Comparison of ENCODE assay signal across 22 cellular contexts in genomic region chr4:110787109-110787508, GRCh38.
"Had no signal": no experiment of that assay in that cellular context is flagged by ENCODE, and none has a peak within 500 bp of the region (broad histone marks: within the 10 kb centered on the region; RNA-seq: fewer than 3 reads in every experiment).

No MANE protein-coding gene starts in this region.

- H3K36me3 ChIP-seq: lower lobe of right lung, neutrophil, tibial artery had no signal

- H3K36me3 Mint-ChIP-seq: activated naive CD4-positive, alpha-beta T cell treated with anti-CD3 and anti-CD28 coated beads, Interleukin-2, amount 50 U/mL, for 24 hours; natural killer cell treated with Interleukin-12 subunit alpha and Interleukin-12 subunit beta and Interleukin-15 and Interleukin-18, amount 100 ng/mL, for 72 hours had no signal

- H3K4me1 Mint-ChIP-seq: activated CD4-positive, alpha-beta T cell treated with anti-CD3 and anti-CD28 coated beads, Interleukin-2, amount 10 ng/mL, durations not matched to agents 7 days and 5 days; activated naive CD4-positive, alpha-beta T cell treated with anti-CD3 and anti-CD28 coated beads, Interleukin-2, amount 50 U/mL, for 24 hours had no signal

- H3K27me3 ChIP-seq: neutrophil, tibial artery had no signal

- FAIRE-seq: bronchial epithelial cell had no signal

- H3K9me3 ChIP-seq: lower lobe of right lung, neutrophil, tibial artery had no signal

- H3K9me3 Mint-ChIP-seq: activated CD4-positive, alpha-beta T cell treated with anti-CD3 and anti-CD28 coated beads, Interleukin-2, amount 10 ng/mL, durations not matched to agents 7 days and 5 days had no signal

- H3K27ac ChIP-seq: lower lobe of right lung, neutrophil, tibial artery had no signal

- H3K27me3 Mint-ChIP-seq: activated CD4-positive, alpha-beta T cell treated with anti-CD3 and anti-CD28 coated beads, Interleukin-2, amount 10 ng/mL, durations not matched to agents 7 days and 5 days; natural killer cell treated with Interleukin-12 subunit alpha and Interleukin-12 subunit beta and Interleukin-15 and Interleukin-18, amount 100 ng/mL, for 72 hours had no signal

- ATAC-seq: left colon; lower lobe of right lung; natural killer cell treated with Interleukin-12 subunit alpha and Interleukin-12 subunit beta and Interleukin-15 and Interleukin-18, amount 100 ng/mL, for 72 hours had no signal

- H3K4me3 Mint-ChIP-seq: activated CD4-positive, alpha-beta T cell treated with anti-CD3 and anti-CD28 coated beads, Interleukin-2, amount 10 ng/mL, durations not matched to agents 7 days and 5 days; activated naive CD4-positive, alpha-beta T cell treated with anti-CD3 and anti-CD28 coated beads, Interleukin-2, amount 50 U/mL, for 24 hours; natural killer cell treated with Interleukin-12 subunit alpha and Interleukin-12 subunit beta and Interleukin-15 and Interleukin-18, amount 100 ng/mL, for 72 hours had no signal

- H3K4me3 ChIP-seq: lower lobe of right lung, tibial artery had no signal

- H3K4me1 ChIP-seq: lower lobe of right lung, tibial artery had no signal

- DNase-seq: activated CD4-positive, alpha-beta T cell treated with anti-CD3 and anti-CD28 coated beads, Interleukin-2, amount 10 ng/mL, durations not matched to agents 7 days and 5 days; activated CD4-positive, CD25-positive, alpha-beta regulatory T cell; activated CD8-positive, alpha-beta memory T cell treated with anti-CD3 and anti-CD28 coated beads, Interleukin-2, amount 50 U/mL, for 48 hours; activated gamma-delta T cell; cerebellar nuclear complex; cortex of kidney; effector CD4-positive, alpha-beta T cell; foreskin melanocyte; glutamatergic neuron; hippocampal formation; islet precursor cell; left colon; lower lobe of right lung; stimulated activated CD4-positive, alpha-beta T cell treated with anti-CD3 and anti-CD28 coated beads, Interleukin-12 subunit alpha, Interleukin-12 subunit beta, amount 100 ng/mL, for 4 hours; stimulated activated CD4-positive, alpha-beta T cell treated with anti-CD3 and anti-CD28 coated beads, Interleukin-1b, Interleukin-23, amount 100 ng/mL, for 48 hours; stimulated activated naive CD4-positive, alpha-beta T cell treated with Interleukin-2 at 50 U/mL for 16 hours; T-helper 9 cell; tibial artery had no signal

- H3K27ac Mint-ChIP-seq: activated CD4-positive, alpha-beta T cell treated with anti-CD3 and anti-CD28 coated beads, Interleukin-2, amount 10 ng/mL, durations not matched to agents 7 days and 5 days; activated naive CD4-positive, alpha-beta T cell treated with anti-CD3 and anti-CD28 coated beads, Interleukin-2, amount 50 U/mL, for 24 hours; natural killer cell treated with Interleukin-12 subunit alpha and Interleukin-12 subunit beta and Interleukin-15 and Interleukin-18, amount 100 ng/mL, for 72 hours had no signal
